ENCODE assay signal across 1 cellular context in genomic region chr10:44196008-44196320, GRCh38.
TF ChIP-seq lines count a peak whose summit lies in the region.

No MANE protein-coding gene starts in this region.

TF ChIP-seq in HepG2, 621 proteins besides CTCF, POLR2A, EP300 and RAD21 (continued from another document):
- TF ChIP-seq, protein P1, sequence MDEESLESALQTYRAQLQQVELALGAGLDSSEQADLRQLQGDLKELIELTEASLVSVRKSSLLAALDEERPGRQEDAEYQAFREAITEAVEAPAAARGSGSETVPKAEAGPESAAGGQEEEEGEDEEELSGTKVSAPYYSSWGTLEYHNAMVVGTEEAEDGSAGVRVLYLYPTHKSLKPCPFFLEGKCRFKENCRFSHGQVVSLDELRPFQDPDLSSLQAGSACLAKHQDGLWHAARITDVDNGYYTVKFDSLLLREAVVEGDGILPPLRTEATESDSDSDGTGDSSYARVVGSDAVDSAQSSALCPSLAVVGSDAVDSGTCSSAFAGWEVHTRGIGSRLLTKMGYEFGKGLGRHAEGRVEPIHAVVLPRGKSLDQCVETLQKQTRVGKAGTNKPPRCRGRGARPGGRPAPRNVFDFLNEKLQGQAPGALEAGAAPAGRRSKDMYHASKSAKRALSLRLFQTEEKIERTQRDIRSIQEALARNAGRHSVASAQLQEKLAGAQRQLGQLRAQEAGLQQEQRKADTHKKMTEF (CRISPR knock-in tag; IDR thresholded peaks at IDR 0.05) = 0 out of 2 replicates have a peak, but pooled peaks have one; percentile 13
- TF ChIP-seq, protein P2, sequence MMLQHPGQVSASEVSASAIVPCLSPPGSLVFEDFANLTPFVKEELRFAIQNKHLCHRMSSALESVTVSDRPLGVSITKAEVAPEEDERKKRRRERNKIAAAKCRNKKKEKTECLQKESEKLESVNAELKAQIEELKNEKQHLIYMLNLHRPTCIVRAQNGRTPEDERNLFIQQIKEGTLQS (CRISPR knock-in tag; IDR thresholded peaks at IDR 0.05) = no peak
- TF ChIP-seq ZNF607 (CRISPR knock-in tag; IDR thresholded peaks at IDR 0.05; ENCODE audit: borderline replicate concordance) (peak; percentile 9; the same call in 1 of the 2 replicates), ZNF557 (CRISPR knock-in tag; IDR thresholded peaks at IDR 0.05) (no peak), NAIF1 (CRISPR knock-in tag; IDR thresholded peaks at IDR 0.05; ENCODE audit: borderline replicate concordance) (no peak), MXD3 (CRISPR knock-in tag; IDR thresholded peaks at IDR 0.05) (no peak)
- TF ChIP-seq, protein P3, sequence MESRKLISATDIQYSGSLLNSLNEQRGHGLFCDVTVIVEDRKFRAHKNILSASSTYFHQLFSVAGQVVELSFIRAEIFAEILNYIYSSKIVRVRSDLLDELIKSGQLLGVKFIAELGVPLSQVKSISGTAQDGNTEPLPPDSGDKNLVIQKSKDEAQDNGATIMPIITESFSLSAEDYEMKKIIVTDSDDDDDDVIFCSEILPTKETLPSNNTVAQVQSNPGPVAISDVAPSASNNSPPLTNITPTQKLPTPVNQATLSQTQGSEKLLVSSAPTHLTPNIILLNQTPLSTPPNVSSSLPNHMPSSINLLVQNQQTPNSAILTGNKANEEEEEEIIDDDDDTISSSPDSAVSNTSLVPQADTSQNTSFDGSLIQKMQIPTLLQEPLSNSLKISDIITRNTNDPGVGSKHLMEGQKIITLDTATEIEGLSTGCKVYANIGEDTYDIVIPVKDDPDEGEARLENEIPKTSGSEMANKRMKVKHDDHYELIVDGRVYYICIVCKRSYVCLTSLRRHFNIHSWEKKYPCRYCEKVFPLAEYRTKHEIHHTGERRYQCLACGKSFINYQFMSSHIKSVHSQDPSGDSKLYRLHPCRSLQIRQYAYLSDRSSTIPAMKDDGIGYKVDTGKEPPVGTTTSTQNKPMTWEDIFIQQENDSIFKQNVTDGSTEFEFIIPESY (CRISPR knock-in tag; IDR thresholded peaks at IDR 0.05) = no peak
